11 cellular contexts compared by ENCODE assay signal in genomic region chr16:70254095-70254964, GRCh38. TPM values are rescaled to one million over a fixed set of nuclear protein-coding genes. Genes with fewer than 3 reads are reported as not detected.
DNase-seq lines count a peak whose midpoint lies in the region; ATAC-seq, FAIRE-seq and TF ChIP-seq lines count a peak whose summit lies in the region.
"Had no signal": no experiment of that assay in that cellular context is flagged by ENCODE, and none has a peak within 500 bp of the region (broad histone marks: within the 10 kb centered on the region; RNA-seq: fewer than 3 reads in every experiment).

No MANE protein-coding gene starts in this region.

- ATAC-seq in Right ventricle myocardium inferior (no peak), HG02885 (IDR thresholded peaks at IDR 0.05; ENCODE audit: poor library complexity, unreplicated experiment) (no peak), HG03196 (IDR thresholded peaks at IDR 0.05; ENCODE audit: unreplicated experiment) (no peak)

- FAIRE-seq in GM12891 (lab: Jason Lieb, UNC) = no peak
- FAIRE-seq: islet of Langerhans had no signal

- H3K4me3 ChIP-seq in right atrium auricular region = no peak overlapping the region

- TF ChIP-seq CTCF in right atrium auricular region (IDR thresholded peaks at IDR 0.05) = no peak

- peaks cover 0 to 22% of the 10 kb centered on the region in 2 donors for H3K4me1 ChIP-seq in right atrium auricular region

- intact Hi-C loops in Right ventricle myocardium inferior (cut with DNase I) = no loop called here

- no peaks in the 10 kb centered on the region for H3K27me3 ChIP-seq in right atrium auricular region

- H3K36me3 ChIP-seq in right atrium auricular region = peaks cover 70% of the 10 kb centered on the region

- TF ChIP-seq POLR2A in GM12891 (IDR thresholded peaks at IDR 0.05; ENCODE audit: low read depth, low read length) = no peak

- H3K27ac ChIP-seq in right atrium auricular region = no peak overlapping the region

- DNase-seq in right atrium auricular region (ENCODE audit: low spot score) = peak; percentile 43
- DNase-seq in Right ventricle myocardium inferior (ENCODE audit: missing footprints) = no peak
- peak; percentile 27 for DNase-seq in M059J (ENCODE audit: low read depth)
- peak; percentile 67 for DNase-seq in dermis blood vessel endothelial cell
- DNase-seq in NCI-H1930 (lab: John Stamatoyannopoulos, UW) = no peak
- no peak for DNase-seq in GM12891 (ENCODE audit: insufficient read length, low spot score)
- DNase-seq: midbrain, SHP77 treated with DMSO at 0.1 percent for 48 hours had no signal

- no peaks in the 10 kb centered on the region for H3K9me3 ChIP-seq in right atrium auricular region

TF ChIP-seq in GM12891, 5 proteins besides CTCF, POLR2A, EP300 and RAD21:
- TF ChIP-seq PAX5 (IDR thresholded peaks at IDR 0.05; ENCODE audit: insufficient read depth, low read length, severe bottlenecking) (no peak), TAF1 (IDR thresholded peaks at IDR 0.05; ENCODE audit: low read depth, low read length) (no peak), SPI1 (IDR thresholded peaks at IDR 0.05; ENCODE audit: low read depth, low read length) (no peak), POLR2AphosphoS5 (IDR thresholded peaks at IDR 0.05; ENCODE audit: low read depth, low read length) (no peak), POU2F2 (IDR thresholded peaks at IDR 0.05; ENCODE audit: low read depth, low read length) (no peak)
TF ChIP-seq in GM12891: peak in this region for 0.

RNA-seq across cellular contexts. Expression of gene EXOSC6, which starts 2.6 kb away (rescaled TPM):
- total RNA-seq in right atrium auricular region (10 to 100 TPM; 11.2 to 15.2 TPM), Right ventricle myocardium inferior (11.0 TPM), dermis blood vessel endothelial cell (36.3 and 47.6 TPM in 2 replicates)
- 12.1 and 21.4 TPM in 2 replicates for total RNA-seq in M059J (2014; rRNA removed; shearing (Covaris generic))
- 5.4 TPM for polyA plus RNA-seq in GM12891 (2012; ENCODE audit: low read depth, missing spikeins)

RNA-seq across cellular contexts. Expression of gene AARS1, which starts 35.0 kb away (rescaled TPM):
- 10 to 100 TPM; 54.0 to 56.8 TPM for total RNA-seq in right atrium auricular region
- total RNA-seq in Right ventricle myocardium inferior = 61.7 TPM
- 38.9 and 68.8 TPM in 2 replicates for total RNA-seq in M059J (2014; rRNA removed; shearing (Covaris generic))
- total RNA-seq in dermis blood vessel endothelial cell = 111 and 152 TPM in 2 replicates
- 73.7 TPM for polyA plus RNA-seq in GM12891 (2012; ENCODE audit: low read depth, missing spikeins)

RNA-seq across cellular contexts. Expression of gene DDX19B, which starts 44.7 kb away (rescaled TPM):
- 10 to 100 TPM; 20.8 to 21.6 TPM for total RNA-seq in right atrium auricular region
- total RNA-seq in Right ventricle myocardium inferior = 14.1 TPM
- total RNA-seq in M059J (2014; rRNA removed; shearing (Covaris generic)) = 35.1 and 38.7 TPM in 2 replicates
- total RNA-seq in dermis blood vessel endothelial cell = 24.0 and 32.6 TPM in 2 replicates
- 29.2 TPM for polyA plus RNA-seq in GM12891 (2012; ENCODE audit: low read depth, missing spikeins)

Comparison
In these comparisons a context has a peak if more than half of its experiments do, and no peak if none do; other contexts are left out.
1. DNase-seq: peak in right atrium auricular region (single experiment), M059J (single experiment) and dermis blood vessel endothelial cell (single experiment); none in Right ventricle myocardium inferior (single experiment), NCI-H1930 (0 of 2) and GM12891 (single experiment).